Comparison of ENCODE assay signal across 1 cellular context in the genomic region with DNA sequence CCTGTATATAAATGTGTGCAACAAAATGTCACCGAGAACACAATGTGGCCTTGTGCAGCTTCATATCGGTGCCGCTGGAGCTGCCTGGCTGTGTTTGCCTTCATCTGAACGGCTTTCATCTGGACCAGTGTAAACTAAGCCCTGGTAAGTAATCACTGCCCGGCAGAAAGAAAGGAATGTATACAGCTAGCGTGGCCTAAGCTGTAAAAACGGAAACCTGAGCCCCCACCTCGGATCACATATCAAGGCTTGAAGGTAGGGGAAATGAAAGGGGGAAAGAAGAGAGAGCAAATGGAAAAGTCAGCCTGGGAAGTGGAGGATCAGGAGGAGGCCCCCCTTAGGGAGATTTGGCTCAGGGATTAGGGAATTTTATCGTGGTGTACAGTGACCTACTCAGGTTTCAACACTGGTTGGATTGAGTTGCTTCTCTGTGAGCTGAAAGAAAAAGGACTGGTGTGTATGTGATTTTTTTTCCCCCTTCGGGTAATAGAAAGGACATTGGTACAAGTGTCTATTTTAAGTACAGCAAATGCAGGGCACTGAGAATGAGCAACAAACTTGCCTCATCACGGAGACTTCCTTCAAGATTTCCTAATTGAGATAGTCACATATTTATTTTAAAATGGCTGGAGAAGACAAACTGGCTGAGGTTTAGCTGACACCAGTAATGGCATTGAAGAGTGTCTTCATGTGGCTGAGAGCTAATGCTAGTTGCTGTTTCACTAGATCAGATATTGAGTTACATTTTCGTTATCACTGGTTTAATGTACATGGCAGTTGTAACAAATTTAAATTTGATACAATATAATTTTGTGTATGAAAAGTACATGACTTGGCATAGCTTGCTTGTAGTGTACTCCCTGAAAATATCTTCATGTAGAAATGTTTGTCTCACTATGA.
TF ChIP-seq lines count a peak whose summit lies in the region.

No MANE protein-coding gene starts in this region.

TF ChIP-seq in HepG2, 621 proteins besides CTCF, POLR2A, EP300 and RAD21 (continued from another document and continues in another):
- TF ChIP-seq, protein P1, sequence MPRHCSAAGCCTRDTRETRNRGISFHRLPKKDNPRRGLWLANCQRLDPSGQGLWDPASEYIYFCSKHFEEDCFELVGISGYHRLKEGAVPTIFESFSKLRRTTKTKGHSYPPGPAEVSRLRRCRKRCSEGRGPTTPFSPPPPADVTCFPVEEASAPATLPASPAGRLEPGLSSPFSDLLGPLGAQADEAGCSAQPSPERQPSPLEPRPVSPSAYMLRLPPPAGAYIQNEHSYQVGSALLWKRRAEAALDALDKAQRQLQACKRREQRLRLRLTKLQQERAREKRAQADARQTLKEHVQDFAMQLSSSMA (CRISPR knock-in tag; IDR thresholded peaks at IDR 0.05) = no peak
- TF ChIP-seq TCF7 (IDR thresholded peaks at IDR 0.05; ENCODE audit: low read depth) (peak; percentile 92), ZNF703 (CRISPR knock-in tag; IDR thresholded peaks at IDR 0.05; ENCODE audit: borderline replicate concordance) (no peak), NKX3-1 (CRISPR knock-in tag; IDR thresholded peaks at IDR 0.05) (no peak), CREB1 (IDR thresholded peaks at IDR 0.05) (no peak), CREB1 (CRISPR knock-in tag; IDR thresholded peaks at IDR 0.05) (peak; percentile 69), ARID2 (CRISPR knock-in tag; IDR thresholded peaks at IDR 0.05; ENCODE audit: borderline replicate concordance) (0 out of 2 replicates have a peak, but pooled peaks have one; percentile 17), SALL2 (CRISPR knock-in tag; IDR thresholded peaks at IDR 0.05) (no peak; the same call in 1 of the 2 replicates), CCDC6 (CRISPR knock-in tag; IDR thresholded peaks at IDR 0.05) (peak; percentile 70; the same call in 1 of the 2 replicates), ZNF674 (CRISPR knock-in tag; IDR thresholded peaks at IDR 0.05; ENCODE audit: low read depth) (no peak), MEIS2 (CRISPR knock-in tag; IDR thresholded peaks at IDR 0.05) (peak; percentile 81; the same call in 1 of the 2 replicates), KLF9 (CRISPR knock-in tag; IDR thresholded peaks at IDR 0.05; ENCODE audit: low read depth) (no peak), GLI4 (CRISPR knock-in tag; IDR thresholded peaks at IDR 0.05; ENCODE audit: borderline replicate concordance) (no peak), TP53 (CRISPR knock-in tag; conservative IDR thresholded peaks at IDR 0.05) (peak; percentile 53; the same call in 1 of the 2 replicates), RAD51 (IDR thresholded peaks at IDR 0.05; ENCODE audit: borderline replicate concordance) (no peak), TBP (CRISPR knock-in tag; IDR thresholded peaks at IDR 0.05) (no peak), RCOR2 (CRISPR knock-in tag; IDR thresholded peaks at IDR 0.05) (peak; percentile 86), POLR2G (IDR thresholded peaks at IDR 0.05; ENCODE audit: low read depth, low read length) (peak; percentile 35; the same call in 1 of the 2 replicates), FOXJ3 (CRISPR knock-in tag; IDR thresholded peaks at IDR 0.05; ENCODE audit: borderline replicate concordance) (peak; percentile 85), ZNF572 (CRISPR knock-in tag; IDR thresholded peaks at IDR 0.05) (no peak), ZNF788 (CRISPR knock-in tag; IDR thresholded peaks at IDR 0.05; ENCODE audit: borderline replicate concordance) (peak; percentile 37; the same call in 1 of the 2 replicates), ZBTB7B (CRISPR knock-in tag; IDR thresholded peaks at IDR 0.05) (peak; percentile 95), ZNF747 (CRISPR knock-in tag; IDR thresholded peaks at IDR 0.05; ENCODE audit: borderline replicate concordance) (no peak)
- TF ChIP-seq, protein P2, sequence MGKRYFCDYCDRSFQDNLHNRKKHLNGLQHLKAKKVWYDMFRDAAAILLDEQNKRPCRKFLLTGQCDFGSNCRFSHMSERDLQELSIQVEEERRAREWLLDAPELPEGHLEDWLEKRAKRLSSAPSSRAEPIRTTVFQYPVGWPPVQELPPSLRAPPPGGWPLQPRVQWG (CRISPR knock-in tag; IDR thresholded peaks at IDR 0.05; ENCODE audit: borderline replicate concordance, low read depth) = no peak
- TF ChIP-seq, protein P3, sequence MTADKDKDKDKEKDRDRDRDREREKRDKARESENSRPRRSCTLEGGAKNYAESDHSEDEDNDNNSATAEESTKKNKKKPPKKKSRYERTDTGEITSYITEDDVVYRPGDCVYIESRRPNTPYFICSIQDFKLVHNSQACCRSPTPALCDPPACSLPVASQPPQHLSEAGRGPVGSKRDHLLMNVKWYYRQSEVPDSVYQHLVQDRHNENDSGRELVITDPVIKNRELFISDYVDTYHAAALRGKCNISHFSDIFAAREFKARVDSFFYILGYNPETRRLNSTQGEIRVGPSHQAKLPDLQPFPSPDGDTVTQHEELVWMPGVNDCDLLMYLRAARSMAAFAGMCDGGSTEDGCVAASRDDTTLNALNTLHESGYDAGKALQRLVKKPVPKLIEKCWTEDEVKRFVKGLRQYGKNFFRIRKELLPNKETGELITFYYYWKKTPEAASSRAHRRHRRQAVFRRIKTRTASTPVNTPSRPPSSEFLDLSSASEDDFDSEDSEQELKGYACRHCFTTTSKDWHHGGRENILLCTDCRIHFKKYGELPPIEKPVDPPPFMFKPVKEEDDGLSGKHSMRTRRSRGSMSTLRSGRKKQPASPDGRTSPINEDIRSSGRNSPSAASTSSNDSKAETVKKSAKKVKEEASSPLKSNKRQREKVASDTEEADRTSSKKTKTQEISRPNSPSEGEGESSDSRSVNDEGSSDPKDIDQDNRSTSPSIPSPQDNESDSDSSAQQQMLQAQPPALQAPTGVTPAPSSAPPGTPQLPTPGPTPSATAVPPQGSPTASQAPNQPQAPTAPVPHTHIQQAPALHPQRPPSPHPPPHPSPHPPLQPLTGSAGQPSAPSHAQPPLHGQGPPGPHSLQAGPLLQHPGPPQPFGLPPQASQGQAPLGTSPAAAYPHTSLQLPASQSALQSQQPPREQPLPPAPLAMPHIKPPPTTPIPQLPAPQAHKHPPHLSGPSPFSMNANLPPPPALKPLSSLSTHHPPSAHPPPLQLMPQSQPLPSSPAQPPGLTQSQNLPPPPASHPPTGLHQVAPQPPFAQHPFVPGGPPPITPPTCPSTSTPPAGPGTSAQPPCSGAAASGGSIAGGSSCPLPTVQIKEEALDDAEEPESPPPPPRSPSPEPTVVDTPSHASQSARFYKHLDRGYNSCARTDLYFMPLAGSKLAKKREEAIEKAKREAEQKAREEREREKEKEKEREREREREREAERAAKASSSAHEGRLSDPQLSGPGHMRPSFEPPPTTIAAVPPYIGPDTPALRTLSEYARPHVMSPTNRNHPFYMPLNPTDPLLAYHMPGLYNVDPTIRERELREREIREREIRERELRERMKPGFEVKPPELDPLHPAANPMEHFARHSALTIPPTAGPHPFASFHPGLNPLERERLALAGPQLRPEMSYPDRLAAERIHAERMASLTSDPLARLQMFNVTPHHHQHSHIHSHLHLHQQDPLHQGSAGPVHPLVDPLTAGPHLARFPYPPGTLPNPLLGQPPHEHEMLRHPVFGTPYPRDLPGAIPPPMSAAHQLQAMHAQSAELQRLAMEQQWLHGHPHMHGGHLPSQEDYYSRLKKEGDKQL (CRISPR knock-in tag; IDR thresholded peaks at IDR 0.05; ENCODE audit: low read depth) = peak; percentile 78
- TF ChIP-seq, protein P4, sequence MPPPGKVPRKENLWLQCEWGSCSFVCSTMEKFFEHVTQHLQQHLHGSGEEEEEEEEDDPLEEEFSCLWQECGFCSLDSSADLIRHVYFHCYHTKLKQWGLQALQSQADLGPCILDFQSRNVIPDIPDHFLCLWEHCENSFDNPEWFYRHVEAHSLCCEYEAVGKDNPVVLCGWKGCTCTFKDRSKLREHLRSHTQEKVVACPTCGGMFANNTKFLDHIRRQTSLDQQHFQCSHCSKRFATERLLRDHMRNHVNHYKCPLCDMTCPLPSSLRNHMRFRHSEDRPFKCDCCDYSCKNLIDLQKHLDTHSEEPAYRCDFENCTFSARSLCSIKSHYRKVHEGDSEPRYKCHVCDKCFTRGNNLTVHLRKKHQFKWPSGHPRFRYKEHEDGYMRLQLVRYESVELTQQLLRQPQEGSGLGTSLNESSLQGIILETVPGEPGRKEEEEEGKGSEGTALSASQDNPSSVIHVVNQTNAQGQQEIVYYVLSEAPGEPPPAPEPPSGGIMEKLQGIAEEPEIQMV (CRISPR knock-in tag; IDR thresholded peaks at IDR 0.05; ENCODE audit: low read depth) = no peak
- TF ChIP-seq, protein P5, sequence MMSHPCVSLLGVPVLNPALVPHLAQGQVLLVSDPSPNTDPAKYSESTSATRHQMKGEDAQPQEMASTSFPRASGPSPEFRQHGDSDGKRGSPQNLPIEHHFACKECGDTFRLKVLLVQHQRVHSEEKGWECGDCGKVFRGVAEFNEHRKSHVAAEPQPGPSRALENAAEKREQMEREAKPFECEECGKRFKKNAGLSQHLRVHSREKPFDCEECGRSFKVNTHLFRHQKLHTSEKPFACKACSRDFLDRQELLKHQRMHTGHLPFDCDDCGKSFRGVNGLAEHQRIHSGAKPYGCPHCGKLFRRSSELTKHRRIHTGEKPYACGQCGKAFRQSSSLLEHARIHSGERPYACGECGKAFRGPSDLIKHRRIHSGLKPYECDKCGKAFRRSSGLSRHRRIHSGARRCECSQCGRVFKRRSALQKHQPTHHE (CRISPR knock-in tag; IDR thresholded peaks at IDR 0.05; ENCODE audit: borderline replicate concordance) = peak; percentile 59; the same call in 1 of the 2 replicates
- TF ChIP-seq, protein P6, sequence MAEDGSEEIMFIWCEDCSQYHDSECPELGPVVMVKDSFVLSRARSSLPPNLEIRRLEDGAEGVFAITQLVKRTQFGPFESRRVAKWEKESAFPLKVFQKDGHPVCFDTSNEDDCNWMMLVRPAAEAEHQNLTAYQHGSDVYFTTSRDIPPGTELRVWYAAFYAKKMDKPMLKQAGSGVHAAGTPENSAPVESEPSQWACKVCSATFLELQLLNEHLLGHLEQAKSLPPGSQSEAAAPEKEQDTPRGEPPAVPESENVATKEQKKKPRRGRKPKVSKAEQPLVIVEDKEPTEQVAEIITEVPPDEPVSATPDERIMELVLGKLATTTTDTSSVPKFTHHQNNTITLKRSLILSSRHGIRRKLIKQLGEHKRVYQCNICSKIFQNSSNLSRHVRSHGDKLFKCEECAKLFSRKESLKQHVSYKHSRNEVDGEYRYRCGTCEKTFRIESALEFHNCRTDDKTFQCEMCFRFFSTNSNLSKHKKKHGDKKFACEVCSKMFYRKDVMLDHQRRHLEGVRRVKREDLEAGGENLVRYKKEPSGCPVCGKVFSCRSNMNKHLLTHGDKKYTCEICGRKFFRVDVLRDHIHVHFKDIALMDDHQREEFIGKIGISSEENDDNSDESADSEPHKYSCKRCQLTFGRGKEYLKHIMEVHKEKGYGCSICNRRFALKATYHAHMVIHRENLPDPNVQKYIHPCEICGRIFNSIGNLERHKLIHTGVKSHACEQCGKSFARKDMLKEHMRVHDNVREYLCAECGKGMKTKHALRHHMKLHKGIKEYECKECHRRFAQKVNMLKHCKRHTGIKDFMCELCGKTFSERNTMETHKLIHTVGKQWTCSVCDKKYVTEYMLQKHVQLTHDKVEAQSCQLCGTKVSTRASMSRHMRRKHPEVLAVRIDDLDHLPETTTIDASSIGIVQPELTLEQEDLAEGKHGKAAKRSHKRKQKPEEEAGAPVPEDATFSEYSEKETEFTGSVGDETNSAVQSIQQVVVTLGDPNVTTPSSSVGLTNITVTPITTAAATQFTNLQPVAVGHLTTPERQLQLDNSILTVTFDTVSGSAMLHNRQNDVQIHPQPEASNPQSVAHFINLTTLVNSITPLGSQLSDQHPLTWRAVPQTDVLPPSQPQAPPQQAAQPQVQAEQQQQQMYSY (CRISPR knock-in tag; IDR thresholded peaks at IDR 0.05) = no peak
- TF ChIP-seq, protein P7, sequence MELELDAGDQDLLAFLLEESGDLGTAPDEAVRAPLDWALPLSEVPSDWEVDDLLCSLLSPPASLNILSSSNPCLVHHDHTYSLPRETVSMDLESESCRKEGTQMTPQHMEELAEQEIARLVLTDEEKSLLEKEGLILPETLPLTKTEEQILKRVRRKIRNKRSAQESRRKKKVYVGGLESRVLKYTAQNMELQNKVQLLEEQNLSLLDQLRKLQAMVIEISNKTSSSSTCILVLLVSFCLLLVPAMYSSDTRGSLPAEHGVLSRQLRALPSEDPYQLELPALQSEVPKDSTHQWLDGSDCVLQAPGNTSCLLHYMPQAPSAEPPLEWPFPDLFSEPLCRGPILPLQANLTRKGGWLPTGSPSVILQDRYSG (CRISPR knock-in tag; IDR thresholded peaks at IDR 0.05) = no peak
- TF ChIP-seq, protein P8, sequence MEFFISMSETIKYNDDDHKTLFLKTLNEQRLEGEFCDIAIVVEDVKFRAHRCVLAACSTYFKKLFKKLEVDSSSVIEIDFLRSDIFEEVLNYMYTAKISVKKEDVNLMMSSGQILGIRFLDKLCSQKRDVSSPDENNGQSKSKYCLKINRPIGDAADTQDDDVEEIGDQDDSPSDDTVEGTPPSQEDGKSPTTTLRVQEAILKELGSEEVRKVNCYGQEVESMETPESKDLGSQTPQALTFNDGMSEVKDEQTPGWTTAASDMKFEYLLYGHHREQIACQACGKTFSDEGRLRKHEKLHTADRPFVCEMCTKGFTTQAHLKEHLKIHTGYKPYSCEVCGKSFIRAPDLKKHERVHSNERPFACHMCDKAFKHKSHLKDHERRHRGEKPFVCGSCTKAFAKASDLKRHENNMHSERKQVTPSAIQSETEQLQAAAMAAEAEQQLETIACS (CRISPR knock-in tag; IDR thresholded peaks at IDR 0.05) = no peak
- TF ChIP-seq, protein P9, sequence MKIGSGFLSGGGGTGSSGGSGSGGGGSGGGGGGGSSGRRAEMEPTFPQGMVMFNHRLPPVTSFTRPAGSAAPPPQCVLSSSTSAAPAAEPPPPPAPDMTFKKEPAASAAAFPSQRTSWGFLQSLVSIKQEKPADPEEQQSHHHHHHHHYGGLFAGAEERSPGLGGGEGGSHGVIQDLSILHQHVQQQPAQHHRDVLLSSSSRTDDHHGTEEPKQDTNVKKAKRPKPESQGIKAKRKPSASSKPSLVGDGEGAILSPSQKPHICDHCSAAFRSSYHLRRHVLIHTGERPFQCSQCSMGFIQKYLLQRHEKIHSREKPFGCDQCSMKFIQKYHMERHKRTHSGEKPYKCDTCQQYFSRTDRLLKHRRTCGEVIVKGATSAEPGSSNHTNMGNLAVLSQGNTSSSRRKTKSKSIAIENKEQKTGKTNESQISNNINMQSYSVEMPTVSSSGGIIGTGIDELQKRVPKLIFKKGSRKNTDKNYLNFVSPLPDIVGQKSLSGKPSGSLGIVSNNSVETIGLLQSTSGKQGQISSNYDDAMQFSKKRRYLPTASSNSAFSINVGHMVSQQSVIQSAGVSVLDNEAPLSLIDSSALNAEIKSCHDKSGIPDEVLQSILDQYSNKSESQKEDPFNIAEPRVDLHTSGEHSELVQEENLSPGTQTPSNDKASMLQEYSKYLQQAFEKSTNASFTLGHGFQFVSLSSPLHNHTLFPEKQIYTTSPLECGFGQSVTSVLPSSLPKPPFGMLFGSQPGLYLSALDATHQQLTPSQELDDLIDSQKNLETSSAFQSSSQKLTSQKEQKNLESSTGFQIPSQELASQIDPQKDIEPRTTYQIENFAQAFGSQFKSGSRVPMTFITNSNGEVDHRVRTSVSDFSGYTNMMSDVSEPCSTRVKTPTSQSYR (CRISPR knock-in tag; IDR thresholded peaks at IDR 0.05; ENCODE audit: borderline replicate concordance) = peak; percentile 52; the same call in 1 of the 2 replicates
- TF ChIP-seq, protein P10, sequence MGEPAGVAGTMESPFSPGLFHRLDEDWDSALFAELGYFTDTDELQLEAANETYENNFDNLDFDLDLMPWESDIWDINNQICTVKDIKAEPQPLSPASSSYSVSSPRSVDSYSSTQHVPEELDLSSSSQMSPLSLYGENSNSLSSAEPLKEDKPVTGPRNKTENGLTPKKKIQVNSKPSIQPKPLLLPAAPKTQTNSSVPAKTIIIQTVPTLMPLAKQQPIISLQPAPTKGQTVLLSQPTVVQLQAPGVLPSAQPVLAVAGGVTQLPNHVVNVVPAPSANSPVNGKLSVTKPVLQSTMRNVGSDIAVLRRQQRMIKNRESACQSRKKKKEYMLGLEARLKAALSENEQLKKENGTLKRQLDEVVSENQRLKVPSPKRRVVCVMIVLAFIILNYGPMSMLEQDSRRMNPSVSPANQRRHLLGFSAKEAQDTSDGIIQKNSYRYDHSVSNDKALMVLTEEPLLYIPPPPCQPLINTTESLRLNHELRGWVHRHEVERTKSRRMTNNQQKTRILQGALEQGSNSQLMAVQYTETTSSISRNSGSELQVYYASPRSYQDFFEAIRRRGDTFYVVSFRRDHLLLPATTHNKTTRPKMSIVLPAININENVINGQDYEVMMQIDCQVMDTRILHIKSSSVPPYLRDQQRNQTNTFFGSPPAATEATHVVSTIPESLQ (CRISPR knock-in tag; conservative IDR thresholded peaks at IDR 0.05) = no peak
